Comparison of ENCODE assay signal across 38 cellular contexts in the genomic region with DNA sequence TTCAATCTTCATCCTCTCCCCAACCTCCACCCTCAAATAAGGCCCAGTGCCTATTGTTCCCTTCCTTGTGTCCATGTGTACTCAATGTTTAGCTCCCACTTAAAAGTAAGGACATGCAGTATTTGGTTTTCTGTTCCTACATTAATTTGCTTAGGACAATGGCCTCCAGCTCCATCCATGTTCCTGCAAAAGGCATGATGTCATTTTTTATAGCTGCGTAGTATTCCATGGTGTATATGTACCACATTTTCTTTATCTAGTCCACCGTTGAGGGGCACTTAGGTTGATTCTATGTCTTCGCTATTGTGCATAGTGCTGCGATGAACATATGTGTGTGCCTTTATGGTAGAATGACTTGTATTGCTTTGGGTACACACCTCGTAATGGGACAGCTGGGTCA. TPM values are rescaled to one million over a fixed set of nuclear protein-coding genes. Genes with fewer than 3 reads are reported as not detected.
"Had no signal": no experiment of that assay in that cellular context is flagged by ENCODE, and none has a peak within 500 bp of the region (broad histone marks: within the 10 kb centered on the region; RNA-seq: fewer than 3 reads in every experiment).

No MANE protein-coding gene starts in this region.

- H3K9me3 ChIP-seq: adrenal gland, body of pancreas, breast epithelium had no signal

- H3K4me3 ChIP-seq: adrenal gland, body of pancreas, breast epithelium had no signal

- H3K27ac ChIP-seq: adrenal gland, body of pancreas, brain microvascular endothelial cell, breast epithelium, VCaP had no signal

- FAIRE-seq: astrocyte, TTC549 had no signal

- H3K36me3 ChIP-seq: adrenal gland, brain microvascular endothelial cell, breast epithelium had no signal

- H3K4me1 ChIP-seq: adrenal gland, body of pancreas, breast epithelium had no signal

- DNase-seq: activated B cell treated with CpG ODN at 0.5 μM for 24 hours; activated CD4-positive, alpha-beta memory T cell treated with anti-CD3 and anti-CD28 coated beads for 36 hours; activated CD4-positive, alpha-beta T cell treated with anti-CD3 and anti-CD28 coated beads for 4 hours; activated CD4-positive, alpha-beta T cell treated with anti-CD3 and anti-CD28 coated beads, Interleukin-2, amount 10 ng/mL, durations not matched to agents 24 days and 14 days; activated CD4-positive, alpha-beta T cell treated with anti-CD3 and anti-CD28 coated beads, Interleukin-2, amount 50 U/mL, for 1 hour; activated CD4-positive, alpha-beta T cell treated with anti-CD3 and anti-CD28 coated beads, Interleukin-2, amount 50 U/mL, for 4 hours; activated CD4-positive, CD25-positive, alpha-beta regulatory T cell treated with anti-CD3 and anti-CD28 coated beads, Interleukin-2, amount 50 U/mL, for 72 hours; activated CD8-positive, alpha-beta memory T cell treated with anti-CD3 and anti-CD28 coated beads, Interleukin-2, amount 50 U/mL, for 4 hours; activated CD8-positive, alpha-beta T cell treated with anti-CD3 and anti-CD28 coated beads for 36 hours; activated effector memory CD4-positive, alpha-beta T cell treated with anti-CD3 and anti-CD28 coated beads, Interleukin-2, amount 50 U/mL, for 16 hours; activated gamma-delta T cell treated with Interleukin-2 at 50 U/mL for 16 hours; activated naive CD4-positive, alpha-beta T cell; activated naive CD4-positive, alpha-beta T cell treated with anti-CD3 and anti-CD28 coated beads for 36 hours; activated naive CD4-positive, alpha-beta T cell treated with anti-CD3 and anti-CD28 coated beads, Interleukin-2, amount 50 U/mL, for 16 hours; activated naive CD8-positive, alpha-beta T cell treated with anti-CD3 and anti-CD28 coated beads for 36 hours; activated T-cell treated with anti-CD3 and anti-CD28 coated beads for 4 hours; activated T-cell treated with anti-CD3 and anti-CD28 coated beads, Interleukin-2, amount 50 U/mL, for 1 hour; activated T-cell treated with anti-CD3 and anti-CD28 coated beads, Interleukin-2, amount 50 U/mL, for 4 hours; activated T-cell treated with anti-CD3 and anti-CD28 coated beads, Interleukin-2, amount 50 U/mL, for 72 hours; adrenal gland; amniotic stem cell; aorta; body of pancreas; brain microvascular endothelial cell; central memory CD4-positive, alpha-beta T cell; T-helper 1 cell; T-helper 2 cell; T-helper 9 cell had no signal

- H3K27me3 ChIP-seq: body of pancreas had no signal

- ATAC-seq: activated CD8-positive, alpha-beta T cell treated with anti-CD3 and anti-CD28 coated beads for 36 hours; activated naive CD4-positive, alpha-beta T cell treated with anti-CD3 and anti-CD28 coated beads, Interleukin-2, amount 50 U/mL, for 72 hours; activated T-cell treated with anti-CD3 and anti-CD28 coated beads, Interleukin-2, amount 50 U/mL, for 4 hours; activated T-cell treated with anti-CD3 and anti-CD28 coated beads, Interleukin-2, amount 50 U/mL, for 72 hours; activated T-helper 17 cell treated with anti-CD3 and anti-CD28 coated beads, Interleukin-2, amount 50 U/mL, for 72 hours; body of pancreas had no signal

RNA-seq across cellular contexts. Expression of a gene that starts 7.2 kb away (rescaled TPM):
- total RNA-seq: activated CD4-positive, alpha-beta memory T cell treated with anti-CD3 and anti-CD28 coated beads for 36 hours; activated CD4-positive, alpha-beta T cell treated with anti-CD3 and anti-CD28 coated beads, Interleukin-2, amount 10 ng/mL, durations not matched to agents 24 days and 14 days; activated CD8-positive, alpha-beta memory T cell treated with anti-CD3 and anti-CD28 coated beads for 36 hours; activated naive CD4-positive, alpha-beta T cell treated with anti-CD3 and anti-CD28 coated beads for 36 hours; activated T-cell treated with anti-CD3 and anti-CD28 coated beads, Interleukin-2, amount 50 U/mL, for 4 hours; activated T-helper 1 cell treated with anti-CD3 and anti-CD28 coated beads, Interleukin-12 subunit alpha, Interleukin-12 subunit beta, Interleukin-2, Interleukin-4 antibody, amounts not matched to agents 30 ng/mL and 10 ng/mL and 1 ng/mL, durations not matched to agents 14 hours and 24 hours and 36 hours; aorta; astrocyte; body of pancreas; breast epithelium; cardiac septum; cerebellum had no signal
